ENCODE assay signal across 1 cellular context in the genomic region with DNA sequence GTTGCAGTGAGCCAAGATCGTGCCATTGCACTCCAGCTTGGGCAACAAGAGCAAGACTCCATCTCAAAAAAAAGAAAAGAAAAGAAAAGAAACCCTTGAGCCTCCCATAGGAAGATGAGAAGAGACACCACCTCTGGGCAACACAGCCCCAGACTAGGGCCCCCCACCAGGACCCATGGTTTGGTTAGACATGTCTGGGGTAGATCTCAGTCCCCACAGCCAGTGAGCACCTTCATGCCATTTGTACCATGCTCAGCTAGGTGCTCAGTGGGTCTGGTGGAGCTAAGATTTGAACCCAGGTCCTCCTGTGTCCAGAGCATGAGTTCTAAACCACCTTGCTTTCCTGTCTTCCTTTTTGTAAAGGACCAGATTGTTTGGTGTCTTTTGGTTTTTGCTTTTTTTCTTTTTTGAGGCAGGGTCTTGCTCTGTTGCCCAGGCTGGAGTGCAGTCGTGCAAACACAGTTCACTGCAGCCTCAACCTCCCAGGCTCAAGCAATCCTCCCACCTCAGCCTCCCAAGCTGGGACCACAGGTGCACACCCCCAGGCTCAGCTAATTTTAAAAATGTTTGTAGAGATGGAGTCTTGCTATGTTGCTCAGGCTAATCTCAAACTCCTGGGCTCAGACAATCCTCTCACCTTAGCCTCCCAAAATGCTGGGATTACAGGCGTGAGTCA.
TF ChIP-seq lines count a peak whose summit lies in the region.

No MANE protein-coding gene starts in this region.

TF ChIP-seq in K562, 482 proteins besides CTCF, POLR2A, EP300 and RAD21:
- TF ChIP-seq ZNF23 (CRISPR knock-in tag; IDR thresholded peaks at IDR 0.05) (no peak), ZNF77 (CRISPR knock-in tag; IDR thresholded peaks at IDR 0.05) (no peak), CXXC5 (CRISPR knock-in tag; IDR thresholded peaks at IDR 0.05) (no peak), ZNF121 (CRISPR knock-in tag; conservative IDR thresholded peaks at IDR 0.05) (peak; percentile 85), KDM1A (IDR thresholded peaks at IDR 0.05) (no peak)
- TF ChIP-seq, protein P1, sequence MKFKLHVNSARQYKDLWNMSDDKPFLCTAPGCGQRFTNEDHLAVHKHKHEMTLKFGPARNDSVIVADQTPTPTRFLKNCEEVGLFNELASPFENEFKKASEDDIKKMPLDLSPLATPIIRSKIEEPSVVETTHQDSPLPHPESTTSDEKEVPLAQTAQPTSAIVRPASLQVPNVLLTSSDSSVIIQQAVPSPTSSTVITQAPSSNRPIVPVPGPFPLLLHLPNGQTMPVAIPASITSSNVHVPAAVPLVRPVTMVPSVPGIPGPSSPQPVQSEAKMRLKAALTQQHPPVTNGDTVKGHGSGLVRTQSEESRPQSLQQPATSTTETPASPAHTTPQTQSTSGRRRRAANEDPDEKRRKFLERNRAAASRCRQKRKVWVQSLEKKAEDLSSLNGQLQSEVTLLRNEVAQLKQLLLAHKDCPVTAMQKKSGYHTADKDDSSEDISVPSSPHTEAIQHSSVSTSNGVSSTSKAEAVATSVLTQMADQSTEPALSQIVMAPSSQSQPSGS (CRISPR knock-in tag; IDR thresholded peaks at IDR 0.05), result no peak
- TF ChIP-seq, protein P2, sequence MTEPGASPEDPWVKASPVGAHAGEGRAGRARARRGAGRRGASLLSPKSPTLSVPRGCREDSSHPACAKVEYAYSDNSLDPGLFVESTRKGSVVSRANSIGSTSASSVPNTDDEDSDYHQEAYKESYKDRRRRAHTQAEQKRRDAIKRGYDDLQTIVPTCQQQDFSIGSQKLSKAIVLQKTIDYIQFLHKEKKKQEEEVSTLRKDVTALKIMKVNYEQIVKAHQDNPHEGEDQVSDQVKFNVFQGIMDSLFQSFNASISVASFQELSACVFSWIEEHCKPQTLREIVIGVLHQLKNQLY (CRISPR knock-in tag; conservative IDR thresholded peaks at IDR 0.05), result no peak
- TF ChIP-seq, protein P3, sequence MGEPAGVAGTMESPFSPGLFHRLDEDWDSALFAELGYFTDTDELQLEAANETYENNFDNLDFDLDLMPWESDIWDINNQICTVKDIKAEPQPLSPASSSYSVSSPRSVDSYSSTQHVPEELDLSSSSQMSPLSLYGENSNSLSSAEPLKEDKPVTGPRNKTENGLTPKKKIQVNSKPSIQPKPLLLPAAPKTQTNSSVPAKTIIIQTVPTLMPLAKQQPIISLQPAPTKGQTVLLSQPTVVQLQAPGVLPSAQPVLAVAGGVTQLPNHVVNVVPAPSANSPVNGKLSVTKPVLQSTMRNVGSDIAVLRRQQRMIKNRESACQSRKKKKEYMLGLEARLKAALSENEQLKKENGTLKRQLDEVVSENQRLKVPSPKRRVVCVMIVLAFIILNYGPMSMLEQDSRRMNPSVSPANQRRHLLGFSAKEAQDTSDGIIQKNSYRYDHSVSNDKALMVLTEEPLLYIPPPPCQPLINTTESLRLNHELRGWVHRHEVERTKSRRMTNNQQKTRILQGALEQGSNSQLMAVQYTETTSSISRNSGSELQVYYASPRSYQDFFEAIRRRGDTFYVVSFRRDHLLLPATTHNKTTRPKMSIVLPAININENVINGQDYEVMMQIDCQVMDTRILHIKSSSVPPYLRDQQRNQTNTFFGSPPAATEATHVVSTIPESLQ (CRISPR knock-in tag; IDR thresholded peaks at IDR 0.05), result no peak
TF ChIP-seq in K562: peak in this region for 1.
